In genomic region chr16:70693231-70693671, GRCh38 we compare ENCODE assay signal across 9 cellular contexts. TPM values are rescaled to one million over a fixed set of nuclear protein-coding genes. Genes with fewer than 3 reads are reported as not detected.
A peak's percentile ranks its signal among the peaks of the same experiment; 100 is the strongest.
DNase-seq lines count a peak whose midpoint lies in the region; ATAC-seq and TF ChIP-seq lines count a peak whose summit lies in the region.
"Had no signal": no experiment of that assay in that cellular context is flagged by ENCODE, and none has a peak within 500 bp of the region (broad histone marks: within the 10 kb centered on the region; RNA-seq: fewer than 3 reads in every experiment).

No MANE protein-coding gene starts in this region.

- intact Hi-C loops in colonic mucosa (cut with DNase I) = no loop called here
- intact Hi-C loops in testis (cut with DNase I; ENCODE audit: low total_unique reads) = no loop called here

- peak overlapping the region in 1 of 2 donors; percentile 19 for H3K9ac ChIP-seq in colonic mucosa (ENCODE audit: low read depth in 2 of 2, low read length in 2 of 2)
- H3K9ac ChIP-seq: KMS-11 had no signal

- H3K4me1 ChIP-seq in colonic mucosa (peaks cover 31% of the 10 kb centered on the region), mesodermal cell (ENCODE audit: control insufficient read depth, insufficient read depth, low read length, poor library complexity, severe bottlenecking) (peaks cover 72% of the 10 kb centered on the region), testis (peaks cover 49% of the 10 kb centered on the region)

- DNase-seq in NCI-H2107 treated with DMSO at 0.1 percent for 48 hours (lab: John Stamatoyannopoulos, UW; ENCODE audit: unreplicated experiment) (peak; percentile 42), colonic mucosa (no peak), testis (peak; percentile 72), NCI-H1417 treated with DMSO at 0.1 percent for 48 hours (lab: John Stamatoyannopoulos, UW) (no peak), NCI-H524 (lab: John Stamatoyannopoulos, UW) (no peak)

- ATAC-seq in GM18498 (IDR thresholded peaks at IDR 0.05; ENCODE audit: unreplicated experiment) (no peak), GM21381 (IDR thresholded peaks at IDR 0.05; ENCODE audit: unreplicated experiment) (no peak)

- H3K27ac ChIP-seq in colonic mucosa (peak overlapping the region; percentile 74), mesodermal cell (ENCODE audit: low read depth, low read length, severe bottlenecking) (peak overlapping the region; percentile 84), testis (peak overlapping the region in 1 of 2 donors; percentile 47)
- H3K27ac ChIP-seq: KMS-11 had no signal

- no peaks in the 10 kb centered on the region for H3K36me3 ChIP-seq in colonic mucosa
- peaks cover 3% of the 10 kb centered on the region for H3K36me3 ChIP-seq in mesodermal cell (ENCODE audit: control insufficient read depth, insufficient read depth, low read length)
- no peaks in the 10 kb centered on the region for H3K36me3 ChIP-seq in testis (ENCODE audit: low read depth, missing control alignments)

- H3K4me3 ChIP-seq in colonic mucosa (no peak overlapping the region), mesodermal cell (ENCODE audit: extremely low read depth, insufficient read depth, low read length, poor library complexity, severe bottlenecking) (no peak overlapping the region), testis (no peak overlapping the region)

- no peak for TF ChIP-seq POLR2A in testis (IDR thresholded peaks at IDR 0.05)

- H3K27me3 ChIP-seq in colonic mucosa = no peaks in the 10 kb centered on the region
- H3K27me3 ChIP-seq in testis = no peaks in the 10 kb centered on the region

- no peaks in the 10 kb centered on the region for H3K9me3 ChIP-seq in colonic mucosa
- H3K9me3 ChIP-seq in mesodermal cell (ENCODE audit: control insufficient read depth, low read length) = no peaks in the 10 kb centered on the region
- no peaks in the 10 kb centered on the region for H3K9me3 ChIP-seq in testis

- 92 to 94% methylated on average over 17 to 18 of the region's 18 CpGs for WGBS in mesodermal cell (ENCODE audit: insufficient coverage in 2 of 2), 2 experiments
- 69 to 93% methylated on average over 16 to 18 of the region's 18 CpGs for WGBS in testis, 2 donors

- TF ChIP-seq CTCF in colonic mucosa (IDR thresholded peaks at IDR 0.05) (no peak), testis (IDR thresholded peaks at IDR 0.05) (no peak)

RNA-seq across cellular contexts. Expression of gene MTSS2, which starts 7.4 kb away (rescaled TPM):
- total RNA-seq in colonic mucosa (10 to 100 TPM; 15.5 to 25.3 TPM), testis (10 to 100 TPM; 25.6 to 28.7 TPM)
- 57.6 TPM for polyA plus RNA-seq in mesodermal cell (2013, experiment 1 of 2)
- polyA plus RNA-seq in mesodermal cell (2013, experiment 2 of 2) = 44.7 TPM
- 24.6 TPM for polyA plus RNA-seq in testis (ENCODE audit: insufficient read depth, low read depth, low replicate concordance)

RNA-seq across cellular contexts. Expression of gene IL34, which starts 46.9 kb away (rescaled TPM):
- total RNA-seq in colonic mucosa = 1 to 10 TPM; 1.1 to 2.8 TPM
- polyA plus RNA-seq in mesodermal cell (2013, experiment 1 of 2) = not detected
- polyA plus RNA-seq in mesodermal cell (2013, experiment 2 of 2) = not detected
- total RNA-seq in testis = 10 to 100 TPM in 1 of 2 donors, 1 to 10 TPM in 1; 5.4 to 11.9 TPM
- 7.9 TPM for polyA plus RNA-seq in testis (ENCODE audit: insufficient read depth, low read depth, low replicate concordance)

Comparison
In these comparisons a context has a peak if more than half of its experiments do, and no peak if none do; other contexts are left out.
1. DNase-seq: peak in NCI-H2107 treated with DMSO at 0.1 percent for 48 hours (single experiment) and testis (single experiment); none in colonic mucosa (single experiment), NCI-H1417 treated with DMSO at 0.1 percent for 48 hours (single experiment) and NCI-H524 (0 of 2).